In the genomic region with DNA sequence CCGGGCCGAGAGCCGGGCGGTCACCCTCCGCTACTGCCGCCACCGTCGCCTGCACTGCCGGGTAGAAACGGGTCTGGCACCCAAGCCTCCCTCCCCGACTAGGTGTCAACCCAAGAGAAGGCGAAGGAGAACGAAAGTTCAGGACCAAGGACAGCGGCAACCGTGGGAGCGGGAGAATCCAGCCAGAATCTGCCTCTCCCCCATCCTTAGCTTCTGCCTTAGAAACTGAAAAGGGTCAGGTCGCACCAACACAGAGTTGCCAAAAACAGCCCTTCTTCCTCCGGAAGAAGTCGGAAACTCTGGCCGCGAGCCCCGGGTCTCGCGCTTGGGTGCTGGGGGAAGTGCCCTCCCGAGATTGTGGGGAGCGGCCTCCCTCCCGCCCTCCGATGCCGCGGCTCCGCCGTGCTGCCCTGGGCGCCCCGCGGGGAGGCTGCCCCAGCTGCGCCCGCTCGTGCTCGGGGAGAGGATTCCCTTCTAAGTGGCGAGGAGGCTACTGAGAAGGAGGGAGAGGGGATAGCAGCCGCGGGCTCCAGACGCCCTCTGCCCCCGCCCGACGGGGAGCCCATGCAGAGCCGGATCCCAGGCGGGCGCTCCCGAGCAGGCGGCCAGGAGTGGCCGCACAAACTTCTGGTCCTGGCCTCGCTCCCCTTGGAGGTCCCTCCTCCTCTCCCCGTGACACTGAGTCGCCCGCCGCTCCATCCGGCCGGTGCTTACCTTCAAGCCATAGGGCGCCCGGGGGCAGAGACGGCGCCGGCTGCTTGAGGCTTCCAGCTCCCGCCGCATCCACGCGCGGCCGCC, we compare ENCODE assay signal across 1 cellular context.
TF ChIP-seq lines count a peak whose summit lies in the region.

No MANE protein-coding gene starts in this region.

TF ChIP-seq in HepG2, 621 proteins besides CTCF, POLR2A, EP300 and RAD21 (continued from another document):
- TF ChIP-seq ZNF574 (CRISPR knock-in tag; IDR thresholded peaks at IDR 0.05), result peak; percentile 54
- no peak; the same call in 1 of the 2 replicates for TF ChIP-seq TEF (CRISPR knock-in tag; IDR thresholded peaks at IDR 0.05)
- peak; percentile 88; the same call in 1 of the 2 replicates for TF ChIP-seq TSC22D2 (CRISPR knock-in tag; IDR thresholded peaks at IDR 0.05; ENCODE audit: borderline replicate concordance)
- TF ChIP-seq ZNF331 (CRISPR knock-in tag; IDR thresholded peaks at IDR 0.05), result 0 out of 2 replicates have a peak, but pooled peaks have one; percentile 35
- TF ChIP-seq, protein P1, sequence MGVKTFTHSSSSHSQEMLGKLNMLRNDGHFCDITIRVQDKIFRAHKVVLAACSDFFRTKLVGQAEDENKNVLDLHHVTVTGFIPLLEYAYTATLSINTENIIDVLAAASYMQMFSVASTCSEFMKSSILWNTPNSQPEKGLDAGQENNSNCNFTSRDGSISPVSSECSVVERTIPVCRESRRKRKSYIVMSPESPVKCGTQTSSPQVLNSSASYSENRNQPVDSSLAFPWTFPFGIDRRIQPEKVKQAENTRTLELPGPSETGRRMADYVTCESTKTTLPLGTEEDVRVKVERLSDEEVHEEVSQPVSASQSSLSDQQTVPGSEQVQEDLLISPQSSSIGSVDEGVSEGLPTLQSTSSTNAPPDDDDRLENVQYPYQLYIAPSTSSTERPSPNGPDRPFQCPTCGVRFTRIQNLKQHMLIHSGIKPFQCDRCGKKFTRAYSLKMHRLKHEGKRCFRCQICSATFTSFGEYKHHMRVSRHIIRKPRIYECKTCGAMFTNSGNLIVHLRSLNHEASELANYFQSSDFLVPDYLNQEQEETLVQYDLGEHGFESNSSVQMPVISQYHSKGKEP (CRISPR knock-in tag; IDR thresholded peaks at IDR 0.05), result 0 out of 2 replicates have a peak, but pooled peaks have one; percentile 84
